Comparison of ENCODE assay signal across 1 cellular context in the genomic region with DNA sequence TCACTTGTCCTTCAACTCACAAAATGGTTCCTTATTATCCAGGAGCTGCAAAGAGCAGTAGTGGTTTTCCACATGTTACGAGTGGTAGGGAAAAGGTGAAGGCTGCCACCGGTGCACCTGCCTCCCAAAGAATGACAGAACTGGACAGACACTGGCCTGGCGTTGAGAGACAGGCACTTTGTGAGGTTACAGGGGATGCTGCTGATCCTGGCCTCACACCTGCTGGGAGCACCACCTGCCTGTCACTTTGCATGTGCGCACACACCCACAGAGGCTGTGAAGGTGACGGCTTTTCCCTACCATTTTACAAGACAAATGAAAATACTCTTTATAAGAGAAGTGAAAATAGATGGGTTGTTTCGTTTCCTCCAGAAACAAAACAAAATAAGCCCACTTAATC.
TF ChIP-seq lines count a peak whose summit lies in the region.

No MANE protein-coding gene starts in this region.

TF ChIP-seq in H1, 55 proteins besides CTCF, POLR2A, EP300 and RAD21:
- TF ChIP-seq SUZ12 (IDR thresholded peaks at IDR 0.05; ENCODE audit: low read length) (no peak), CTBP2 (IDR thresholded peaks at IDR 0.05; ENCODE audit: borderline replicate concordance, insufficient read depth, insufficient read length, low read length) (no peak), PHF8 (conservative IDR thresholded peaks at IDR 0.05; ENCODE audit: low read depth, low read length) (no peak), SP2 (IDR thresholded peaks at IDR 0.05; ENCODE audit: low read length) (no peak), JUND (IDR thresholded peaks at IDR 0.05; ENCODE audit: low read length) (no peak), BCL11A (IDR thresholded peaks at IDR 0.05; ENCODE audit: low read depth in 2 of 2, low read length in 2 of 2) (no peak), CREB1 (IDR thresholded peaks at IDR 0.05) (no peak), CBX8 (IDR thresholded peaks at IDR 0.05; ENCODE audit: borderline replicate concordance, low read depth, low read length) (no peak)
- TF ChIP-seq, protein P1, sequence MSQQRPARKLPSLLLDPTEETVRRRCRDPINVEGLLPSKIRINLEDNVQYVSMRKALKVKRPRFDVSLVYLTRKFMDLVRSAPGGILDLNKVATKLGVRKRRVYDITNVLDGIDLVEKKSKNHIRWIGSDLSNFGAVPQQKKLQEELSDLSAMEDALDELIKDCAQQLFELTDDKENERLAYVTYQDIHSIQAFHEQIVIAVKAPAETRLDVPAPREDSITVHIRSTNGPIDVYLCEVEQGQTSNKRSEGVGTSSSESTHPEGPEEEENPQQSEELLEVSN (IDR thresholded peaks at IDR 0.05): peak; percentile 75
- TF ChIP-seq, protein P2, sequence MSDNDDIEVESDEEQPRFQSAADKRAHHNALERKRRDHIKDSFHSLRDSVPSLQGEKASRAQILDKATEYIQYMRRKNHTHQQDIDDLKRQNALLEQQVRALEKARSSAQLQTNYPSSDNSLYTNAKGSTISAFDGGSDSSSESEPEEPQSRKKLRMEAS (IDR thresholded peaks at IDR 0.05): peak; percentile 85
